ENCODE assay signal across 16 cellular contexts in genomic region chr5:88662801-88663360, GRCh38.
DNase-seq lines count a peak whose midpoint lies in the region; ATAC-seq, FAIRE-seq and TF ChIP-seq lines count a peak whose summit lies in the region.
"Had no signal": no experiment of that assay in that cellular context is flagged by ENCODE, and none has a peak within 500 bp of the region (broad histone marks: within the 10 kb centered on the region; RNA-seq: fewer than 3 reads in every experiment).

No MANE protein-coding gene starts in this region.

- no peaks in the 10 kb centered on the region for H3K9me3 Mint-ChIP-seq in GM23338
- peaks cover 13% of the 10 kb centered on the region for H3K9me3 Mint-ChIP-seq in activated T-cell treated with anti-CD3 and anti-CD28 coated beads, Interleukin-2, amount 50 U/mL, for 24 hours

- H4K20me1 ChIP-seq in GM23338 (replicated peaks; ENCODE audit: insufficient read depth) (no peaks in the 10 kb centered on the region), K562 (replicated peaks; ENCODE audit: control insufficient read depth, insufficient read depth, low read length) (no peaks in the 10 kb centered on the region)

- TF ChIP-seq RAD21 in K562 (CRISPR knock-in tag; conservative IDR thresholded peaks at IDR 0.05 in 1 of 2, IDR thresholded peaks at IDR 0.05 in 1 of 2) = no peak

- H3K4me1 Mint-ChIP-seq in GM23338 = peaks cover 72% of the 10 kb centered on the region
- peaks cover 39% of the 10 kb centered on the region for H3K4me1 Mint-ChIP-seq in activated T-cell treated with anti-CD3 and anti-CD28 coated beads, Interleukin-2, amount 50 U/mL, for 24 hours (ENCODE audit: low read depth)

- H3K27me3 ChIP-seq in GM23338 (ENCODE audit: insufficient read depth) (peaks cover 81% of the 10 kb centered on the region), K562 (ENCODE audit: control insufficient read depth in 2 of 2, insufficient read depth in 2 of 2, low read length in 2 of 2) (peaks cover 10 to 26% of the 10 kb centered on the region in 2 experiments; a peak in 4 of 5 replicates)

- no peak for TF ChIP-seq POLR2A in K562 (conservative IDR thresholded peaks at IDR 0.05)

- H3K36me3 ChIP-seq in GM23338 (ENCODE audit: insufficient read depth) = no peaks in the 10 kb centered on the region
- H3K36me3 ChIP-seq in K562 (ENCODE audit: control insufficient read depth, insufficient read depth, low read length) = no peaks in the 10 kb centered on the region
- H3K36me3 ChIP-seq: Peyer's patch had no signal

- H3K36me3 Mint-ChIP-seq in GM23338 (ENCODE audit: low read depth) = no peaks in the 10 kb centered on the region; the same call in 2 of the 3 replicates
- peaks cover 3% of the 10 kb centered on the region for H3K36me3 Mint-ChIP-seq in activated T-cell treated with anti-CD3 and anti-CD28 coated beads, Interleukin-2, amount 50 U/mL, for 24 hours (ENCODE audit: low read depth)

- H3K4me2 ChIP-seq in GM23338 (peak overlapping the region; percentile 22), K562 (ENCODE audit: insufficient read depth, low read length) (no peak overlapping the region)

- H3K9me2 ChIP-seq in GM23338 (ENCODE audit: insufficient read depth) = no peaks in the 10 kb centered on the region

- FAIRE-seq in K562 (lab: Jason Lieb, UNC) = peak; percentile 32
- FAIRE-seq: GM19239, HepG2 had no signal

- H3K9ac ChIP-seq in K562 (ENCODE audit: insufficient read depth in 1 of 2, low read depth in 2 of 2, low read length in 2 of 2) = no peak overlapping the region

- ATAC-seq in GM23338 (no peak), K562 (no peak), left ventricle myocardium superior (no peak)
- ATAC-seq: HepG2, SK-N-SH treated with all-trans-retinoic acid at 6 μM for 48 hours had no signal

- in situ Hi-C loops in K562 (cut with MboI) = no loop called here

- H3K27me3 Mint-ChIP-seq in GM23338 (ENCODE audit: insufficient read depth, low read depth, poor library complexity) = peaks cover 92% of the 10 kb centered on the region
- H3K27me3 Mint-ChIP-seq in activated T-cell treated with anti-CD3 and anti-CD28 coated beads, Interleukin-2, amount 50 U/mL, for 24 hours = peaks cover 88% of the 10 kb centered on the region

- TF ChIP-seq EP300 in K562 (IDR thresholded peaks at IDR 0.05; ENCODE audit: low read length) = no peak

- no peaks in the 10 kb centered on the region for H3K9me1 ChIP-seq in K562 (ENCODE audit: control insufficient read depth, insufficient read depth, low read length)

- no peak for TF ChIP-seq CTCF in GM23338 (conservative IDR thresholded peaks at IDR 0.05; ENCODE audit: low read depth in 2 of 2)
- TF ChIP-seq CTCF in K562 (IDR thresholded peaks at IDR 0.05 in 2 of 3, conservative IDR thresholded peaks at IDR 0.05 in 1 of 3; ENCODE audit: insufficient read depth in 2 of 3, low read depth in 1 of 3, low read length in 3 of 3) = no peak

- peaks cover 65% of the 10 kb centered on the region for H3K4me1 ChIP-seq in GM23338 (ENCODE audit: insufficient read depth)
- H3K4me1 ChIP-seq in K562 (replicated peaks in 1 of 2; ENCODE audit: control insufficient read depth in 2 of 2, insufficient read depth in 2 of 2, low read length in 2 of 2) = peaks cover 0 to 13% of the 10 kb centered on the region in 2 experiments; a peak in 2 of 5 replicates

- H2AFZ ChIP-seq in GM23338 = no peak overlapping the region
- no peak overlapping the region for H2AFZ ChIP-seq in K562 (ENCODE audit: low read depth, low read length)

- CTCF ChIA-PET in K562 (lab: Yijun Ruan, JAX; ENCODE audit: low intra/inter-chr PET ratio) = no interaction called here

- no peak for DNase-seq in GM23338 (ENCODE audit: low spot score)
- peak; percentile 91 for DNase-seq in NCI-H460 (ENCODE audit: extremely low read depth, low read depth)
- DNase-seq in K562 (ENCODE audit: extremely low read depth in 1 of 4, low spot score in 3 of 4) = no peak
- DNase-seq in globus pallidus (ENCODE audit: low spot score) = peak; percentile 21
- DNase-seq in activated CD4-positive, CD25-positive, alpha-beta regulatory T cell treated with anti-CD3 and anti-CD28 coated beads, Interleukin-2, amount 50 U/mL, for 72 hours = no peak
- no peak for DNase-seq in anterior cingulate cortex (lab: John Stamatoyannopoulos, UW)
- no peak for DNase-seq in activated T-cell treated with anti-CD3 and anti-CD28 coated beads, Interleukin-2, amount 50 U/mL, for 24 hours
- DNase-seq in left ventricle myocardium superior = no peak
- DNase-seq: DMS53, NCI-H2227 treated with DMSO at 0.1 percent for 48 hours, NCI-H774, Peyer's patch, Right ventricle myocardium superior had no signal

- H3K9me3 ChIP-seq in K562 (replicated peaks; ENCODE audit: control insufficient read depth, insufficient read depth, low read depth, low read length) = no peaks in the 10 kb centered on the region

- no peaks in the 10 kb centered on the region for H3K79me2 ChIP-seq in GM23338 (replicated peaks; ENCODE audit: insufficient read depth)
- H3K79me2 ChIP-seq in K562 (ENCODE audit: control insufficient read depth, insufficient read depth, low read length) = no peaks in the 10 kb centered on the region

- BruUV-seq in K562 (replicated peaks; lab: Mats Ljungman, UMichigan) = no TSS peak

- no peak overlapping the region for H3K4me3 Mint-ChIP-seq in GM23338
- no peak overlapping the region for H3K4me3 Mint-ChIP-seq in activated T-cell treated with anti-CD3 and anti-CD28 coated beads, Interleukin-2, amount 50 U/mL, for 24 hours

- POLR2A ChIA-PET in K562 (lab: Yijun Ruan, JAX) = no interaction called here

- peaks cover 14% of the 10 kb centered on the region for H3F3A ChIP-seq in GM23338 (replicated peaks; ENCODE audit: low read depth)

- H3K4me3 ChIP-seq in GM23338 (no peak overlapping the region), K562 (no peak overlapping the region)
- H3K4me3 ChIP-seq: Peyer's patch had no signal

- 3% methylated on average over 7 of the region's 7 CpGs for WGBS in K562 (ENCODE audit: insufficient coverage, low coverage, missing lambda C conversion rate)

- intact Hi-C loops in K562 (cut with micrococcal nuclease) (no loop called here), left ventricle myocardium superior (cut with micrococcal nuclease) (no loop called here)

- no peak overlapping the region for H3K27ac Mint-ChIP-seq in GM23338
- H3K27ac Mint-ChIP-seq in activated T-cell treated with anti-CD3 and anti-CD28 coated beads, Interleukin-2, amount 50 U/mL, for 24 hours = no peak overlapping the region

- H3K27ac ChIP-seq in GM23338 (ENCODE audit: low read depth) = no peak overlapping the region
- no peak overlapping the region for H3K27ac ChIP-seq in K562 (ENCODE audit: extremely low read depth, low read depth, low read length)
- H3K27ac ChIP-seq: Peyer's patch had no signal

TF ChIP-seq in GM23338, 12 proteins besides CTCF, POLR2A, EP300 and RAD21 (continues in another document):
- TF ChIP-seq JUNB (IDR thresholded peaks at IDR 0.05; ENCODE audit: unreplicated experiment) (no peak), ZNF331 (CRISPR knock-in tag; IDR thresholded peaks at IDR 0.05; ENCODE audit: low read depth) (no peak), STAT1 (IDR thresholded peaks at IDR 0.05; ENCODE audit: unreplicated experiment) (no peak)

TF ChIP-seq in K562, 482 proteins besides CTCF, POLR2A, EP300 and RAD21:
- TF ChIP-seq NEUROD1 (IDR thresholded peaks at IDR 0.05; ENCODE audit: borderline replicate concordance, low read depth, low read length, partially characterized antibody) = no peak
- TF ChIP-seq ZNF75A (CRISPR knock-in tag; IDR thresholded peaks at IDR 0.05) = no peak
- no peak for TF ChIP-seq NCOR1 (IDR thresholded peaks at IDR 0.05)
- TF ChIP-seq CEBPZ (IDR thresholded peaks at IDR 0.05; ENCODE audit: borderline replicate concordance, low read depth, low read length) = no peak
- TF ChIP-seq PHB (CRISPR knock-in tag; IDR thresholded peaks at IDR 0.05) = no peak

Comparison
In these comparisons a context has a peak if more than half of its experiments do, and no peak if none do; other contexts are left out.
1. DNase-seq: peak in NCI-H460 (single experiment) and globus pallidus (single experiment); none in GM23338 (single experiment), K562 (0 of 4), activated CD4-positive, CD25-positive, alpha-beta regulatory T cell treated with anti-CD3 and anti-CD28 coated beads, Interleukin-2, amount 50 U/mL, for 72 hours (single experiment), anterior cingulate cortex (0 of 58), activated T-cell treated with anti-CD3 and anti-CD28 coated beads, Interleukin-2, amount 50 U/mL, for 24 hours (single experiment) and left ventricle myocardium superior (single experiment).